In genomic region chr17:50051082-50051576, GRCh38 we compare ENCODE assay signal across 9 cellular contexts. TPM values are rescaled to one million over a fixed set of nuclear protein-coding genes. Genes with fewer than 3 reads are reported as not detected.
DNase-seq lines count a peak whose midpoint lies in the region; ATAC-seq and TF ChIP-seq lines count a peak whose summit lies in the region.
"Had no signal": no experiment of that assay in that cellular context is flagged by ENCODE, and none has a peak within 500 bp of the region (broad histone marks: within the 10 kb centered on the region; RNA-seq: fewer than 3 reads in every experiment).

No MANE protein-coding gene starts in this region.

- peak overlapping the region; percentile 91 for H3K14ac ChIP-seq in IMR-90 (replicated peaks; ENCODE audit: low read depth, low read length)

- POLR2A ChIA-PET in IMR-90 (lab: Charles Lee; ENCODE audit: unreplicated experiment) = no interaction called here
- POLR2A ChIA-PET in activated CD4-positive, alpha-beta memory T cell treated with anti-CD3 and anti-CD28 coated beads for 36 hours (lab: Charles Lee) = no interaction called here

- peak overlapping the region; percentile 52 for H3K56ac ChIP-seq in IMR-90 (ENCODE audit: extremely low read depth, insufficient read depth, low read length)

- peak overlapping the region; percentile 87 for H3K23ac ChIP-seq in IMR-90 (ENCODE audit: low read depth, low read length)

- H3K27ac Mint-ChIP-seq in activated CD4-positive, alpha-beta memory T cell treated with anti-CD3 and anti-CD28 coated beads for 36 hours = peak overlapping the region; percentile 95

- peaks cover 0 to 66% of the 10 kb centered on the region in 2 experiments; a peak in 2 of 4 replicates for H3K79me1 ChIP-seq in IMR-90 (ENCODE audit: low read depth in 1 of 2, low read length in 2 of 2)

- H3K27me3 ChIP-seq in ACC112 (ENCODE audit: insufficient read depth, low read length) = no peaks in the 10 kb centered on the region
- no peaks in the 10 kb centered on the region for H3K27me3 ChIP-seq in IMR-90 (ENCODE audit: control insufficient read depth, insufficient read depth, low read length)

- H3K4ac ChIP-seq in IMR-90 (ENCODE audit: low read depth, low read length) = peak overlapping the region; percentile 98

- CTCF ChIA-PET in IMR-90 (lab: Yijun Ruan, JAX) = no interaction called here
- CTCF ChIA-PET in activated CD4-positive, alpha-beta memory T cell treated with anti-CD3 and anti-CD28 coated beads for 36 hours (lab: Charles Lee) = interaction anchor here (2.7 to 7.9 kb wide), 2 partner anchors 22 to 36 kb away, joined by 8 to 85 read pairs; no protein-coding TSS in a partner anchor

- peak overlapping the region; percentile 67; the same call in 2 of the 3 replicates for H2BK15ac ChIP-seq in IMR-90 (ENCODE audit: low read depth, low read length)

- H4K5ac ChIP-seq in IMR-90 (ENCODE audit: low read depth, low read length) = peak overlapping the region; percentile 92

- TF ChIP-seq RAD21 in IMR-90 (IDR thresholded peaks at IDR 0.05; ENCODE audit: low read length) = no peak

- H3K4me1 ChIP-seq in ACC112 (ENCODE audit: control insufficient read depth, insufficient read depth, low read length, unreplicated experiment) (peaks cover 83% of the 10 kb centered on the region), IMR-90 (ENCODE audit: control insufficient read depth, insufficient read depth, low read length) (peaks cover 46% of the 10 kb centered on the region)

- peak overlapping the region; percentile 98 for H2BK120ac ChIP-seq in IMR-90 (ENCODE audit: low read depth, low read length)

- no peaks in the 10 kb centered on the region for H3K36me3 Mint-ChIP-seq in activated CD4-positive, alpha-beta memory T cell treated with anti-CD3 and anti-CD28 coated beads for 36 hours

- peak overlapping the region; percentile 99 for H2AK5ac ChIP-seq in IMR-90 (ENCODE audit: low read depth, low read length)

- no peak for TF ChIP-seq POLR2A in IMR-90 (IDR thresholded peaks at IDR 0.05; ENCODE audit: low read depth, low read length)

- peak overlapping the region; percentile 99 for H2BK20ac ChIP-seq in IMR-90 (ENCODE audit: low read depth, low read length)

- dilution Hi-C loops in IMR-90 (cut with HindIII; ENCODE audit: low sequenced_read_pairs, unreplicated experiment) = no loop called here

- H3K27ac ChIP-seq in ACC112 (ENCODE audit: low read depth, low read length) = peak overlapping the region; percentile 83
- H3K27ac ChIP-seq in IMR-90 (ENCODE audit: insufficient read depth, low read length) = peak overlapping the region; percentile 75

- no peaks in the 10 kb centered on the region for H3K9me3 ChIP-seq in IMR-90 (ENCODE audit: control insufficient read depth, insufficient read depth, low read length)

- peaks cover 44% of the 10 kb centered on the region for H3K4me1 Mint-ChIP-seq in activated CD4-positive, alpha-beta memory T cell treated with anti-CD3 and anti-CD28 coated beads for 36 hours (ENCODE audit: low read depth)

- H4K20me1 ChIP-seq in IMR-90 (ENCODE audit: insufficient read depth, low read length) = no peaks in the 10 kb centered on the region

- peaks cover 69% of the 10 kb centered on the region for H3K9me1 ChIP-seq in IMR-90 (ENCODE audit: insufficient read depth, low read length)

- no peak overlapping the region for H2AFZ ChIP-seq in ACC112 (ENCODE audit: low read length, unreplicated experiment)
- H2AFZ ChIP-seq in IMR-90 (replicated peaks; ENCODE audit: low read length, poor library complexity) = peak overlapping the region; percentile 84

- DNase-seq in IMR-90 = peak; percentile 88
- DNase-seq in activated CD4-positive, alpha-beta memory T cell treated with anti-CD3 and anti-CD28 coated beads for 36 hours = peak; percentile 92
- peak; percentile 81 to 90 for DNase-seq in foreskin fibroblast
- DNase-seq in stimulated activated CD8-positive, alpha-beta memory T cell treated with anti-CD3 and anti-CD28 coated beads, Interleukin-4, amount 100 ng/mL, for 24 hours (ENCODE audit: low read depth) = peak; percentile 53
- no peak for DNase-seq in GF-D8 (lab: John Stamatoyannopoulos, UW)
- DNase-seq in SKM-1 treated with dmso at 0.1 percent for 144 hours (lab: John Stamatoyannopoulos, UW; ENCODE audit: unreplicated experiment) = no peak
- DNase-seq in Kasumi-1 (lab: John Stamatoyannopoulos, UW) = no peak

- H3K4me3 Mint-ChIP-seq in activated CD4-positive, alpha-beta memory T cell treated with anti-CD3 and anti-CD28 coated beads for 36 hours = peak overlapping the region; percentile 1

- peak overlapping the region; percentile 85 to 96 for H4K8ac ChIP-seq in IMR-90 (ENCODE audit: low read depth in 2 of 2, low read length in 2 of 2)

- in situ Hi-C loops in IMR-90 (cut with MboI; ENCODE audit: low sequenced_read_pairs) = no loop called here

- WGBS in IMR-90 (ENCODE audit: extremely low coverage in 2 of 2, insufficient read length in 1 of 2), 2 experiments = 64% methylated on average over 1 of the region's 4 CpGs; no CpG with 5 or more reads in 1 of the 2 experiments

- peak; percentile 31 for ATAC-seq in IMR-90 (ENCODE audit: low read depth)

- H2BK5ac ChIP-seq in IMR-90 (ENCODE audit: low read depth, low read length, poor library complexity, severe bottlenecking) = peak overlapping the region; percentile 98

- H3K4me3 ChIP-seq in ACC112 (ENCODE audit: low read depth, low read length) = no peak overlapping the region
- no peak overlapping the region for H3K4me3 ChIP-seq in IMR-90 (ENCODE audit: insufficient read depth, low read depth, low read length)
- no peak overlapping the region for H3K4me3 ChIP-seq in foreskin fibroblast (ENCODE audit: low read depth in 1 of 2, low read length in 2 of 2)

- H3K9me3 Mint-ChIP-seq in activated CD4-positive, alpha-beta memory T cell treated with anti-CD3 and anti-CD28 coated beads for 36 hours = no peaks in the 10 kb centered on the region

- peaks cover 25% of the 10 kb centered on the region for H3K79me2 ChIP-seq in ACC112 (ENCODE audit: control insufficient read depth, insufficient read depth, low read length, unreplicated experiment)

- H3K27me3 Mint-ChIP-seq in activated CD4-positive, alpha-beta memory T cell treated with anti-CD3 and anti-CD28 coated beads for 36 hours = peaks cover 2% of the 10 kb centered on the region

- peak overlapping the region; percentile 87; the same call in 1 of the 2 replicates for H3K18ac ChIP-seq in IMR-90 (ENCODE audit: low read depth, low read length)

- no peaks in the 10 kb centered on the region for H3K36me3 ChIP-seq in ACC112 (ENCODE audit: insufficient read depth, low read length)
- no peaks in the 10 kb centered on the region for H3K36me3 ChIP-seq in IMR-90 (ENCODE audit: control insufficient read depth, insufficient read depth, low read length)

- peak overlapping the region; percentile 79 for H2AK9ac ChIP-seq in IMR-90 (replicated peaks; ENCODE audit: low read depth, low read length, poor library complexity)

- H4K91ac ChIP-seq in IMR-90 (ENCODE audit: insufficient read depth, low read depth, low read length) = peak overlapping the region; percentile 98

- BruUV-seq in IMR-90 (replicated peaks; lab: Mats Ljungman, UMichigan) = no TSS peak

- no peak for TF ChIP-seq CTCF in IMR-90 (conservative IDR thresholded peaks at IDR 0.05; ENCODE audit: low read depth, low read length)
- no peak for TF ChIP-seq CTCF in foreskin fibroblast (IDR thresholded peaks at IDR 0.05; ENCODE audit: low read depth, low read length)

- intact Hi-C loops in IMR-90 (cut with micrococcal nuclease) = no loop called here
- intact Hi-C loops in activated CD4-positive, alpha-beta memory T cell treated with anti-CD3 and anti-CD28 coated beads for 36 hours (cut with micrococcal nuclease) = no loop called here

- peak overlapping the region; percentile 11 for H3K4me2 ChIP-seq in IMR-90 (ENCODE audit: low read depth, low read length)

- peak overlapping the region; percentile 1; the same call in 1 of the 2 replicates for H3K9ac ChIP-seq in IMR-90 (ENCODE audit: low read depth, low read length)

TF ChIP-seq in IMR-90, 13 proteins besides CTCF, POLR2A, EP300 and RAD21 (continues in another document):
- TF ChIP-seq NFE2L2 (IDR thresholded peaks at IDR 0.05; ENCODE audit: low read depth, low read length) = peak; percentile 39; the same call in 1 of the 2 replicates
- no peak for TF ChIP-seq MAZ (IDR thresholded peaks at IDR 0.05; ENCODE audit: borderline replicate concordance, low read depth, low read length)
- TF ChIP-seq, protein P1, sequence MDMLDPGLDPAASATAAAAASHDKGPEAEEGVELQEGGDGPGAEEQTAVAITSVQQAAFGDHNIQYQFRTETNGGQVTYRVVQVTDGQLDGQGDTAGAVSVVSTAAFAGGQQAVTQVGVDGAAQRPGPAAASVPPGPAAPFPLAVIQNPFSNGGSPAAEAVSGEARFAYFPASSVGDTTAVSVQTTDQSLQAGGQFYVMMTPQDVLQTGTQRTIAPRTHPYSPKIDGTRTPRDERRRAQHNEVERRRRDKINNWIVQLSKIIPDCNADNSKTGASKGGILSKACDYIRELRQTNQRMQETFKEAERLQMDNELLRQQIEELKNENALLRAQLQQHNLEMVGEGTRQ (IDR thresholded peaks at IDR 0.05; ENCODE audit: low read depth, low read length) = 0 out of 2 replicates have a peak, but pooled peaks have one; percentile 14
- no peak; the same call in 1 of the 2 replicates for TF ChIP-seq MAFK (IDR thresholded peaks at IDR 0.05; ENCODE audit: low read depth, low read length)
- no peak for TF ChIP-seq MXI1 (IDR thresholded peaks at IDR 0.05; ENCODE audit: borderline replicate concordance, low read depth, low read length)
- TF ChIP-seq CHD1 (IDR thresholded peaks at IDR 0.05; ENCODE audit: low read depth, low read length) = no peak
- TF ChIP-seq SMC3 (IDR thresholded peaks at IDR 0.05; ENCODE audit: low read depth, low read length) = no peak

RNA-seq across cellular contexts. Expression of gene ITGA3, which starts 4.8 kb away (rescaled TPM):
- 78.0 and 80.0 TPM in 2 replicates for total RNA-seq in IMR-90 (2012; rRNA removed)
- polyA plus RNA-seq in IMR-90 (2012; rRNA removed) = 202 and 213 TPM in 2 replicates
- polyA plus RNA-seq in IMR-90 (2012; cell fraction: cytosol; rRNA removed) = 91.6 and 164 TPM in 2 replicates
- polyA plus RNA-seq in IMR-90 (2012; cell fraction: nucleus; rRNA removed; ENCODE audit: low replicate concordance) = 230 and 543 TPM in 2 replicates
- 10 to 100 TPM; 15.8 to 17.6 TPM for total RNA-seq in activated CD4-positive, alpha-beta memory T cell treated with anti-CD3 and anti-CD28 coated beads for 36 hours

RNA-seq across cellular contexts. Expression of gene PDK2, which starts 44.0 kb away (rescaled TPM):
- total RNA-seq in IMR-90 (2012; rRNA removed) = 26.7 and 38.0 TPM in 2 replicates
- polyA plus RNA-seq in IMR-90 (2012; rRNA removed) = 104 and 113 TPM in 2 replicates
- polyA plus RNA-seq in IMR-90 (2012; cell fraction: cytosol; rRNA removed) = 45.0 and 131 TPM in 2 replicates
- 71.2 and 130 TPM in 2 replicates for polyA plus RNA-seq in IMR-90 (2012; cell fraction: nucleus; rRNA removed; ENCODE audit: low replicate concordance)
- total RNA-seq in activated CD4-positive, alpha-beta memory T cell treated with anti-CD3 and anti-CD28 coated beads for 36 hours = 10 to 100 TPM; 13.3 to 14.6 TPM

RNA-seq across cellular contexts. Expression of gene DLX3, which starts 56.1 kb away (rescaled TPM):
- total RNA-seq in IMR-90 (2012; rRNA removed) = not detected in 2 replicates
- not detected in 2 replicates for polyA plus RNA-seq in IMR-90 (2012; rRNA removed)
- polyA plus RNA-seq in IMR-90 (2012; cell fraction: cytosol; rRNA removed) = not detected in 2 replicates
- not detected in 2 replicates for polyA plus RNA-seq in IMR-90 (2012; cell fraction: nucleus; rRNA removed; ENCODE audit: low replicate concordance)
- not detected for total RNA-seq in activated CD4-positive, alpha-beta memory T cell treated with anti-CD3 and anti-CD28 coated beads for 36 hours
- total RNA-seq: dermis microvascular lymphatic vessel endothelial cell had no signal

Comparison
In these comparisons a context has a peak if more than half of its experiments do, and no peak if none do; other contexts are left out.
1. DNase-seq: peak in IMR-90 (single experiment), activated CD4-positive, alpha-beta memory T cell treated with anti-CD3 and anti-CD28 coated beads for 36 hours (single experiment), foreskin fibroblast (2 of 2) and stimulated activated CD8-positive, alpha-beta memory T cell treated with anti-CD3 and anti-CD28 coated beads, Interleukin-4, amount 100 ng/mL, for 24 hours (single experiment); none in GF-D8 (single experiment), SKM-1 treated with dmso at 0.1 percent for 144 hours (single experiment) and Kasumi-1 (0 of 2).